Comparison of ENCODE assay signal across 21 cellular contexts in the genomic region with DNA sequence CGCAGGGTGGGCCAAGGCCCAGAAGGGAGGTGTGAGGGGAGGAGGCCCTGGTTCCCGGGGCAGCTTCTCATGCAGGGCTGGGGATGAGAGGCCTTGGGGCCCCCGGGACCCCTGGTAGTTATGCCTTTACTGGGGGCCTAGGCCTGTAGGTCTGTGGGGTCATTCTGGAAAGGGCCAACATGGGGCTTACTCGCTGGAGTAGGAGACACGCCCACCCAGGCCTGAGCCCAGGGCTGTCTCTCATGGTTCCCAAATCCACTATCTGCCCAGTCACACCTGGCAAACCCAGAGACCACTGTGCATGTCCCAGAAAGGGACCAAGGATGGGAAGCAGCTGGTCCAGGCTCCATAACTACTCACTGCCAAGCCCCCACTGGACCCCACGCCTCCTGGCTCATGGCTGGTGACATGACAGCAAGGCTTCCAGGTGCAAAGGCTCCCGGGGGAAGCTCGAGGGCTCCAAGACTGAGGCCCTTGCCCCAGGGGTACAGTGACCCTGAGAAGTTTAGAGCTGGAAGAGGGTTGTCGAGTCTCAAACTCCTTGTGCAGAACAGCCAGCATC.
"Had no signal": no experiment of that assay in that cellular context is flagged by ENCODE, and none has a peak within 500 bp of the region (broad histone marks: within the 10 kb centered on the region; RNA-seq: fewer than 3 reads in every experiment).

No MANE protein-coding gene starts in this region.

- H3K27ac ChIP-seq: colonic mucosa, foreskin keratinocyte, hepatocyte, ovary, right atrium auricular region, sigmoid colon, skin epidermis, stomach, thoracic aorta, transverse colon had no signal

- H3K36me3 ChIP-seq: colonic mucosa, ovary, right atrium auricular region, sigmoid colon, stomach, thoracic aorta, transverse colon had no signal

- H3K4me3 ChIP-seq: colonic mucosa, hepatocyte, ovary, right atrium auricular region, sigmoid colon, skin epidermis, stomach, thoracic aorta, transverse colon had no signal

- ATAC-seq: foreskin keratinocyte had no signal

- FAIRE-seq: endothelial cell of umbilical vein had no signal

- H2AFZ ChIP-seq: hepatocyte had no signal

- H3K4me3 Mint-ChIP-seq: endodermal cell, nephron progenitor cell had no signal

- H3K27ac Mint-ChIP-seq: endodermal cell, nephron progenitor cell had no signal

- DNase-seq: colonic mucosa; dermis blood vessel endothelial cell; endodermal cell; erythroblast; foreskin keratinocyte; head of caudate nucleus; kidney glomerular epithelial cell; mammary epithelial cell; nephron progenitor cell; ovary; sigmoid colon; stimulated activated CD4-positive, alpha-beta T cell treated with anti-CD3 and anti-CD28 coated beads, Interleukin-12 subunit alpha, Interleukin-12 subunit beta, amount 100 ng/mL, for 4 hours; stimulated activated naive CD4-positive, alpha-beta T cell; stomach; substantia nigra; transverse colon had no signal

- H3K9me3 ChIP-seq: colonic mucosa, ovary, right atrium auricular region, sigmoid colon, stomach, thoracic aorta, transverse colon had no signal

- H3K4me1 ChIP-seq: colonic mucosa, foreskin keratinocyte, right atrium auricular region, sigmoid colon, stomach had no signal

- H3K4me2 ChIP-seq: hepatocyte had no signal

- H3K27me3 ChIP-seq: colonic mucosa, foreskin keratinocyte, hepatocyte, ovary, right atrium auricular region, sigmoid colon, stomach, transverse colon had no signal

- H3K9me3 Mint-ChIP-seq: endodermal cell, nephron progenitor cell had no signal
